14 cellular contexts compared by ENCODE assay signal in genomic region chr9:110252509-110253139, GRCh38. TPM values are rescaled to one million over a fixed set of nuclear protein-coding genes. Genes with fewer than 3 reads are reported as not detected.
DNase-seq lines count a peak whose midpoint lies in the region; ATAC-seq and TF ChIP-seq lines count a peak whose summit lies in the region.
"Had no signal": no experiment of that assay in that cellular context is flagged by ENCODE, and none has a peak within 500 bp of the region (broad histone marks: within the 10 kb centered on the region; RNA-seq: fewer than 3 reads in every experiment).

No MANE protein-coding gene starts in this region.

- peaks cover 28 to 52% (median 51%) of the 10 kb centered on the region in 3 donors for H3K4me1 Mint-ChIP-seq in CD8-positive, alpha-beta memory T cell
- H3K4me1 Mint-ChIP-seq in brain: peaks cover 50% of the 10 kb centered on the region

- DNase-seq in CD8-positive, alpha-beta memory T cell: no peak
- DNase-seq in mesendoderm (peak; percentile 31), C1 segment of cervical spinal cord (lab: John Stamatoyannopoulos, UW) (no peak), epidermal melanocyte (ENCODE audit: insufficient read length, low spot score) (no peak), dedifferentiated amniotic fluid mesenchymal stem cell (ENCODE audit: extremely low spot score) (no peak)
- DNase-seq: colonic mucosa, DMS79, NCI-H510A, spleen had no signal

- H3K79me1 ChIP-seq in mesendoderm (ENCODE audit: low read length): peaks cover 11% of the 10 kb centered on the region

- peaks cover 19% of the 10 kb centered on the region for H3K4me1 ChIP-seq in CD8-positive, alpha-beta memory T cell (ENCODE audit: insufficient read depth, low read length)
- H3K4me1 ChIP-seq in KMS-11 (ENCODE audit: low read depth, poor library complexity, severe bottlenecking) (peaks cover 38% of the 10 kb centered on the region), mesendoderm (ENCODE audit: control insufficient read depth, low read depth, low read length) (peaks cover 2% of the 10 kb centered on the region)

- no peak overlapping the region for H2BK120ac ChIP-seq in mesendoderm (ENCODE audit: low read depth, low read length)

- H3K27ac ChIP-seq in CD8-positive, alpha-beta memory T cell (ENCODE audit: low read depth, low read length): no peak overlapping the region
- H3K27ac ChIP-seq in KMS-11 (no peak overlapping the region), mesendoderm (ENCODE audit: low read depth, low read length) (no peak overlapping the region)
- H3K27ac ChIP-seq: colonic mucosa, SK-N-MC had no signal

- no peaks in the 10 kb centered on the region for H3K9me3 Mint-ChIP-seq in CD8-positive, alpha-beta memory T cell
- H3K9me3 Mint-ChIP-seq in brain: peaks cover 0 to 3% (median 0%) of the 10 kb centered on the region in 5 experiments

- no peak overlapping the region for H3K4me3 ChIP-seq in CD8-positive, alpha-beta memory T cell (ENCODE audit: low read length)
- H3K4me3 ChIP-seq in KMS-11 (IDR thresholded peaks at IDR 0.05; ENCODE audit: insufficient read depth, low read depth, low read length) (no peak overlapping the region), mesendoderm (ENCODE audit: low read length) (no peak overlapping the region)
- H3K4me3 ChIP-seq: colonic mucosa, spleen had no signal

- H3K9me3 ChIP-seq in CD8-positive, alpha-beta memory T cell (ENCODE audit: low read length): no peaks in the 10 kb centered on the region
- H3K9me3 ChIP-seq: colonic mucosa, spleen had no signal

- H3K27me3 Mint-ChIP-seq in CD8-positive, alpha-beta memory T cell: peaks cover 0 to 1% of the 10 kb centered on the region in 2 donors
- peaks cover 8% of the 10 kb centered on the region for H3K27me3 Mint-ChIP-seq in brain

- POLR2A ChIA-PET in CD8-positive, alpha-beta memory T cell (lab: Charles Lee): no interaction called here

- H3K4me2 ChIP-seq in KMS-11 (peak overlapping the region; percentile 96; the same call in 1 of the 2 replicates), mesendoderm (ENCODE audit: low read length) (no peak overlapping the region)

- no peak overlapping the region for H4K5ac ChIP-seq in mesendoderm (ENCODE audit: low read length)

- peak overlapping the region in 1 of 7 donors; percentile 96 for H3K4me3 Mint-ChIP-seq in CD8-positive, alpha-beta memory T cell
- H3K4me3 Mint-ChIP-seq in brain: peak overlapping the region in 4 of 5 experiments; percentile 55 to 99 (median 81)

- H3K27me3 ChIP-seq in CD8-positive, alpha-beta memory T cell (ENCODE audit: insufficient read depth, low read length, poor library complexity, severe bottlenecking): no peaks in the 10 kb centered on the region
- H3K27me3 ChIP-seq in KMS-11 (ENCODE audit: insufficient read depth, low read depth) (no peaks in the 10 kb centered on the region), mesendoderm (ENCODE audit: insufficient read depth, low read length, poor library complexity) (no peaks in the 10 kb centered on the region)
- H3K27me3 ChIP-seq: colonic mucosa, spleen had no signal

- no peak overlapping the region for H2BK15ac ChIP-seq in mesendoderm (replicated peaks; ENCODE audit: low read depth)

- no peak overlapping the region for H3K23ac ChIP-seq in mesendoderm (ENCODE audit: low read length)

- H2AFZ ChIP-seq in KMS-11 (ENCODE audit: low read depth): no peak overlapping the region

- no peak overlapping the region for H3K4ac ChIP-seq in mesendoderm (ENCODE audit: low read depth, low read length)

- no peak overlapping the region for H3K56ac ChIP-seq in mesendoderm (ENCODE audit: low read length)

- no CpG with 5 or more reads among the region's 10 CpGs for WGBS in mesendoderm (ENCODE audit: extremely low coverage, insufficient coverage, low lambda C conversion rate)

- peak overlapping the region in 7 of 8 donors; percentile 14 to 86 (median 61) for H3K27ac Mint-ChIP-seq in CD8-positive, alpha-beta memory T cell
- peak overlapping the region in 1 of 5 experiments; percentile 56 for H3K27ac Mint-ChIP-seq in brain

- peaks cover 79% of the 10 kb centered on the region for H3K79me2 ChIP-seq in KMS-11 (ENCODE audit: insufficient read depth, low read depth)
- peaks cover 65% of the 10 kb centered on the region for H3K79me2 ChIP-seq in mesendoderm (ENCODE audit: control insufficient read depth, insufficient read depth, low read length)

- peaks cover 0 to 32% (median 6%) of the 10 kb centered on the region in 3 donors for H3K36me3 Mint-ChIP-seq in CD8-positive, alpha-beta memory T cell
- H3K36me3 Mint-ChIP-seq in brain: peaks cover 46% of the 10 kb centered on the region

- no peak overlapping the region for H4K8ac ChIP-seq in mesendoderm (ENCODE audit: low read depth, low read length)

- H2BK5ac ChIP-seq in mesendoderm (ENCODE audit: low read length): no peak overlapping the region

- H3K9ac ChIP-seq in KMS-11 (no peak overlapping the region), mesendoderm (ENCODE audit: low read length) (no peak overlapping the region)

- H3K36me3 ChIP-seq in CD8-positive, alpha-beta memory T cell (ENCODE audit: insufficient read depth, low read length): peaks cover 8% of the 10 kb centered on the region
- H3K36me3 ChIP-seq in KMS-11 (ENCODE audit: insufficient read depth) (peaks cover 17% of the 10 kb centered on the region; the same call in 1 of the 2 replicates), mesendoderm (ENCODE audit: control insufficient read depth, insufficient read depth, low read length) (peaks cover 6% of the 10 kb centered on the region)
- H3K36me3 ChIP-seq: colonic mucosa had no signal

- peaks cover 46% of the 10 kb centered on the region for H4K20me1 ChIP-seq in KMS-11 (ENCODE audit: insufficient read depth)

- H3K18ac ChIP-seq in mesendoderm (ENCODE audit: low read length): no peak overlapping the region

- H2AK5ac ChIP-seq in mesendoderm (ENCODE audit: low read length): no peak overlapping the region

- no peak for ATAC-seq in HG03571 (IDR thresholded peaks at IDR 0.05; ENCODE audit: unreplicated experiment)

- CTCF ChIA-PET in CD8-positive, alpha-beta memory T cell (lab: Charles Lee): no interaction called here

- TF ChIP-seq CTCF in KMS-11 (conservative IDR thresholded peaks at IDR 0.05; ENCODE audit: low read depth, low read length) (no peak), brain (conservative IDR thresholded peaks at IDR 0.05) (no peak)

RNA-seq across cellular contexts. Expression of gene TXN, which starts 3.7 kb away (rescaled TPM):
- total RNA-seq in CD8-positive, alpha-beta memory T cell: 100 to 1,000 TPM; 455 to 471 TPM
- polyA plus RNA-seq in CD8-positive, alpha-beta memory T cell: 172 TPM
- 235 TPM for polyA plus RNA-seq in brain (ENCODE audit: insufficient read depth, low read depth, low replicate concordance)
- polyA plus RNA-seq in mesendoderm (2013, experiment 1 of 2): 709 TPM
- 717 TPM for polyA plus RNA-seq in mesendoderm (2013, experiment 2 of 2)

RNA-seq across cellular contexts. Expression of gene C9orf152, which starts 44.7 kb away (rescaled TPM):
- total RNA-seq in CD8-positive, alpha-beta memory T cell: not detected
- not detected for polyA plus RNA-seq in CD8-positive, alpha-beta memory T cell
- 0.27 TPM for polyA plus RNA-seq in brain (ENCODE audit: insufficient read depth, low read depth, low replicate concordance)
- polyA plus RNA-seq in mesendoderm (2013, experiment 1 of 2): 0.01 TPM
- polyA plus RNA-seq in mesendoderm (2013, experiment 2 of 2): not detected
- total RNA-seq: activated CD8-positive, alpha-beta memory T cell treated with anti-CD3 and anti-CD28 coated beads for 36 hours; spleen had no signal
- polyA plus RNA-seq: spleen had no signal
